8 cellular contexts compared by ENCODE assay signal in genomic region chr10:101397140-101397539, GRCh38. TPM values are rescaled to one million over a fixed set of nuclear protein-coding genes. Genes with fewer than 3 reads are reported as not detected.
A peak's percentile ranks its signal among the peaks of the same experiment; 100 is the strongest.
DNase-seq lines count a peak whose midpoint lies in the region; ATAC-seq and TF ChIP-seq lines count a peak whose summit lies in the region.

No MANE protein-coding gene starts in this region.

- no peak overlapping the region for H3K4me3 ChIP-seq in Peyer's patch

- H3K27ac ChIP-seq in Peyer's patch = no peak overlapping the region

- no peak for TF ChIP-seq CTCF in Peyer's patch (IDR thresholded peaks at IDR 0.05)

- TF ChIP-seq POLR2A in Peyer's patch (IDR thresholded peaks at IDR 0.05) = no peak

- no peaks in the 10 kb centered on the region for H3K4me1 ChIP-seq in Peyer's patch

- H3K36me3 ChIP-seq in Peyer's patch = no peaks in the 10 kb centered on the region

- peak; percentile 12 for DNase-seq in activated naive CD4-positive, alpha-beta T cell treated with Interleukin-2 at 50 U/mL for 16 hours
- DNase-seq in activated naive CD4-positive, alpha-beta T cell treated with anti-CD3 and anti-CD28 coated beads, Interleukin-2, amount 50 U/mL, for 16 hours = no peak
- DNase-seq in NCI-H2196 (lab: John Stamatoyannopoulos, UW; ENCODE audit: unreplicated experiment) (peak; percentile 52), dedifferentiated amniotic fluid mesenchymal stem cell (ENCODE audit: extremely low spot score) (peak; percentile 28), retina (peak; percentile 21), mesenteric fat pad (ENCODE audit: low spot score) (no peak), Peyer's patch (no peak)

- no peaks in the 10 kb centered on the region for H3K27me3 ChIP-seq in Peyer's patch

- H3K9me3 ChIP-seq in Peyer's patch = no peaks in the 10 kb centered on the region

- ATAC-seq in GM18519 (IDR thresholded peaks at IDR 0.05; ENCODE audit: low FRiP score, unreplicated experiment) = no peak

RNA-seq across cellular contexts. Expression of gene BTRC, which starts 43.2 kb away (rescaled TPM):
- total RNA-seq in mesenteric fat pad (18.3 TPM), Peyer's patch (10 to 100 TPM; 11.9 to 19.0 (median 12.2) TPM)

Comparison
In these comparisons a context has a peak if more than half of its experiments do, and no peak if none do; other contexts are left out.
1. DNase-seq: peak in activated naive CD4-positive, alpha-beta T cell treated with Interleukin-2 at 50 U/mL for 16 hours (single experiment), NCI-H2196 (single experiment), dedifferentiated amniotic fluid mesenchymal stem cell (single experiment) and retina (single experiment); none in activated naive CD4-positive, alpha-beta T cell treated with anti-CD3 and anti-CD28 coated beads, Interleukin-2, amount 50 U/mL, for 16 hours (single experiment), mesenteric fat pad (single experiment) and Peyer's patch (0 of 3).